1 cellular context compared by ENCODE assay signal in the genomic region with DNA sequence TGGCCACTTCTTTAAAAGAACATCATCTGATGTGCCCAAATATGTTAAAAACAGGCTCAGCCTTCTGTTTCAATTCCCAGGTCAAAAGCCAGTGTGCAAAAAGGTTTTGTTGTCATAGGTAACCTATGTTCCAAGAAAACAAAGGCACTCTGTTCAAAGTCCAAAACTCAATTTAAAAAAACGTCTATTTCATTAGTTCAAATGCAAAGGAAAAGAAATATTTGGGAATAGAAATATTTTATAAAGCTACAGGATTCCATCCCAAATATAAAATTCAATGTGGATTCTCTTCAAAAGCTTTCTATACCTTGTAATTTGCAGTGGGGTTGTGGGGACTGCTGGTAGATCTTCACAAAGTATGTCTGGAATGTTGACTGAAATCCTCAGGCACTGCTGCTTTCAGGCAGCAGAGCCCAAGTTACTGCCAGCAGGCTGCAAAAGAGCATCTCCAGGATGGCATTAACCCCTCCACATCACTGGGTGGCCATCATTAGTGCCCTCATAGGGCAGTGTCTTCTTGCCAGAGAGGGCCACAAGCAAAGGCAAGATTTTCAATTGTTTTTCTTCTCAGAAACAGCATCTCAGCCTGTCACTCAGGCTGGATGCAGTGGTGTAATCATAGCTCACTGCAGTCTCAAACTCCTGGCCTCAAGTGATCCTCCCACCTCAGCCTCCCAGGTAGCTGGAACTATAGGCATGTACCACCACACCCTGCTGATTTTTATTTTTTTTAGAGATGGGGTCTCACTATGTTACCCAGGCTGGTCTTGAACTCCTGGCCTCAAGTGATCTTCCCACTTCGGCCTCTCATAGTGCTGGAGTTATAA.
TF ChIP-seq lines count a peak whose summit lies in the region.

No MANE protein-coding gene starts in this region.

TF ChIP-seq in GM12878, 131 proteins besides CTCF, POLR2A, EP300 and RAD21:
- TF ChIP-seq PKNOX1 (IDR thresholded peaks at IDR 0.05) (peak; percentile 7; the same call in 1 of the 2 replicates), IKZF2 (IDR thresholded peaks at IDR 0.05) (no peak), HSF1 (IDR thresholded peaks at IDR 0.05; ENCODE audit: low read depth, low read length) (no peak), HDAC6 (IDR thresholded peaks at IDR 0.05; ENCODE audit: unreplicated experiment) (no peak), CBX5 (IDR thresholded peaks at IDR 0.05; ENCODE audit: low read depth) (no peak), YBX1 (IDR thresholded peaks at IDR 0.05) (no peak)
- TF ChIP-seq, protein P1, sequence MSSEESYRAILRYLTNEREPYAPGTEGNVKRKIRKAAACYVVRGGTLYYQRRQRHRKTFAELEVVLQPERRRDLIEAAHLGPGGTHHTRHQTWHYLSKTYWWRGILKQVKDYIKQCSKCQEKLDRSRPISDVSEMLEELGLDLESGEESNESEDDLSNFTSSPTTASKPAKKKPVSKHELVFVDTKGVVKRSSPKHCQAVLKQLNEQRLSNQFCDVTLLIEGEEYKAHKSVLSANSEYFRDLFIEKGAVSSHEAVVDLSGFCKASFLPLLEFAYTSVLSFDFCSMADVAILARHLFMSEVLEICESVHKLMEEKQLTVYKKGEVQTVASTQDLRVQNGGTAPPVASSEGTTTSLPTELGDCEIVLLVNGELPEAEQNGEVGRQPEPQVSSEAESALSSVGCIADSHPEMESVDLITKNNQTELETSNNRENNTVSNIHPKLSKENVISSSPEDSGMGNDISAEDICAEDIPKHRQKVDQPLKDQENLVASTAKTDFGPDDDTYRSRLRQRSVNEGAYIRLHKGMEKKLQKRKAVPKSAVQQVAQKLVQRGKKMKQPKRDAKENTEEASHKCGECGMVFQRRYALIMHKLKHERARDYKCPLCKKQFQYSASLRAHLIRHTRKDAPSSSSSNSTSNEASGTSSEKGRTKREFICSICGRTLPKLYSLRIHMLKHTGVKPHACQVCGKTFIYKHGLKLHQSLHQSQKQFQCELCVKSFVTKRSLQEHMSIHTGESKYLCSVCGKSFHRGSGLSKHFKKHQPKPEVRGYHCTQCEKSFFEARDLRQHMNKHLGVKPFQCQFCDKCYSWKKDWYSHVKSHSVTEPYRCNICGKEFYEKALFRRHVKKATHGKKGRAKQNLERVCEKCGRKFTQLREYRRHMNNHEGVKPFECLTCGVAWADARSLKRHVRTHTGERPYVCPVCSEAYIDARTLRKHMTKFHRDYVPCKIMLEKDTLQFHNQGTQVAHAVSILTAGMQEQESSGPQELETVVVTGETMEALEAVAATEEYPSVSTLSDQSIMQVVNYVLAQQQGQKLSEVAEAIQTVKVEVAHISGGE (CRISPR knock-in tag; IDR thresholded peaks at IDR 0.05), result no peak
TF ChIP-seq in GM12878: peak in this region for 1.
